13 cellular contexts compared by ENCODE assay signal in genomic region chr6:14147891-14148290, GRCh38. TPM values are rescaled to one million over a fixed set of nuclear protein-coding genes. Genes with fewer than 3 reads are reported as not detected.
DNase-seq lines count a peak whose midpoint lies in the region; ATAC-seq and TF ChIP-seq lines count a peak whose summit lies in the region.
"Had no signal": no experiment of that assay in that cellular context is flagged by ENCODE, and none has a peak within 500 bp of the region (broad histone marks: within the 10 kb centered on the region; RNA-seq: fewer than 3 reads in every experiment).

No MANE protein-coding gene starts in this region.

- no peak for TF ChIP-seq POLR2A in esophagus muscularis mucosa (IDR thresholded peaks at IDR 0.05; ENCODE audit: low read depth)

- peaks cover 10% of the 10 kb centered on the region for H3K27me3 ChIP-seq in adipocyte (replicated peaks; ENCODE audit: control insufficient read depth, insufficient read depth, low read length)
- H3K27me3 ChIP-seq in lower lobe of right lung (ENCODE audit: low read depth) = no peaks in the 10 kb centered on the region
- no peaks in the 10 kb centered on the region for H3K27me3 ChIP-seq in upper lobe of right lung
- H3K27me3 ChIP-seq in esophagus muscularis mucosa = no peaks in the 10 kb centered on the region
- H3K27me3 ChIP-seq: BE2C had no signal

- DNase-seq in NCI-H446 (lab: John Stamatoyannopoulos, UW) (peak; percentile 24 to 39), adipocyte (ENCODE audit: low read depth) (no peak), lower lobe of right lung (no peak), upper lobe of right lung (no peak), 8988T (no peak), esophagus muscularis mucosa (ENCODE audit: extremely low spot score) (no peak)
- DNase-seq: BE2C; CD4-positive, alpha-beta memory T cell; H7; NCI-H146; NCI-H774; SIG-M5 had no signal

- no peak overlapping the region for H3K27ac ChIP-seq in lower lobe of right lung
- no peak overlapping the region for H3K27ac ChIP-seq in upper lobe of right lung
- H3K27ac ChIP-seq in esophagus muscularis mucosa (replicated peaks in 1 of 4) = no peak overlapping the region

- ATAC-seq in lower lobe of right lung (peak; percentile 6 to 81), upper lobe of right lung (peak; percentile 42), GM19023 (IDR thresholded peaks at IDR 0.05; ENCODE audit: unreplicated experiment) (no peak)

- peak overlapping the region; percentile 7 for H3K9ac ChIP-seq in adipocyte (ENCODE audit: low read length)

- no peak for TF ChIP-seq CTCF in lower lobe of right lung (IDR thresholded peaks at IDR 0.05)
- no peak for TF ChIP-seq CTCF in upper lobe of right lung (IDR thresholded peaks at IDR 0.05)
- TF ChIP-seq CTCF in esophagus muscularis mucosa (IDR thresholded peaks at IDR 0.05) = no peak

- 72% methylated on average over 7 of the region's 7 CpGs for WGBS in esophagus muscularis mucosa

- intact Hi-C loops in lower lobe of right lung (cut with DNase I) = no loop called here
- intact Hi-C loops in upper lobe of right lung (cut with DNase I) = loop anchor here (5.0 kb wide), 1 partner anchor 241 kb away; no protein-coding TSS in a partner anchor
- intact Hi-C loops in esophagus muscularis mucosa (cut with DNase I) = no loop called here

- H3K9me3 ChIP-seq in adipocyte (ENCODE audit: control insufficient read depth, low read length) (no peaks in the 10 kb centered on the region), lower lobe of right lung (no peaks in the 10 kb centered on the region), upper lobe of right lung (no peaks in the 10 kb centered on the region), esophagus muscularis mucosa (no peaks in the 10 kb centered on the region)
- H3K9me3 ChIP-seq: BE2C had no signal

- TF ChIP-seq EP300 in esophagus muscularis mucosa (IDR thresholded peaks at IDR 0.05) = no peak

- H3K36me3 ChIP-seq in adipocyte (ENCODE audit: control insufficient read depth, insufficient read depth, low read length, severe bottlenecking) = no peaks in the 10 kb centered on the region
- H3K36me3 ChIP-seq in lower lobe of right lung = no peaks in the 10 kb centered on the region
- H3K36me3 ChIP-seq in upper lobe of right lung = no peaks in the 10 kb centered on the region
- no peaks in the 10 kb centered on the region for H3K36me3 ChIP-seq in esophagus muscularis mucosa
- H3K36me3 ChIP-seq: BE2C had no signal

- H3K4me1 ChIP-seq in adipocyte (ENCODE audit: control insufficient read depth, insufficient read depth, low read length) (peaks cover 26% of the 10 kb centered on the region), lower lobe of right lung (peaks cover 18% of the 10 kb centered on the region), upper lobe of right lung (peaks cover 16% of the 10 kb centered on the region), esophagus muscularis mucosa (peaks cover 0 to 3% (median 2%) of the 10 kb centered on the region in 4 donors)

- H3K4me3 ChIP-seq in adipocyte (ENCODE audit: low read length) (no peak overlapping the region), lower lobe of right lung (no peak overlapping the region), upper lobe of right lung (no peak overlapping the region), esophagus muscularis mucosa (no peak overlapping the region)

RNA-seq across cellular contexts. Expression of gene CD83, which starts 30.3 kb away (rescaled TPM):
- 25.0 TPM for total RNA-seq in lower lobe of right lung
- 26.0 TPM for total RNA-seq in upper lobe of right lung
- total RNA-seq in esophagus muscularis mucosa = 1 to 10 TPM; 1.2 to 4.3 (median 1.8) TPM

Comparison
In these comparisons a context has a peak if more than half of its experiments do, and no peak if none do; other contexts are left out.
1. DNase-seq: peak in NCI-H446 (2 of 2); none in adipocyte (single experiment), lower lobe of right lung (single experiment), upper lobe of right lung (single experiment), 8988T (single experiment) and esophagus muscularis mucosa (single experiment).